In the genomic region with DNA sequence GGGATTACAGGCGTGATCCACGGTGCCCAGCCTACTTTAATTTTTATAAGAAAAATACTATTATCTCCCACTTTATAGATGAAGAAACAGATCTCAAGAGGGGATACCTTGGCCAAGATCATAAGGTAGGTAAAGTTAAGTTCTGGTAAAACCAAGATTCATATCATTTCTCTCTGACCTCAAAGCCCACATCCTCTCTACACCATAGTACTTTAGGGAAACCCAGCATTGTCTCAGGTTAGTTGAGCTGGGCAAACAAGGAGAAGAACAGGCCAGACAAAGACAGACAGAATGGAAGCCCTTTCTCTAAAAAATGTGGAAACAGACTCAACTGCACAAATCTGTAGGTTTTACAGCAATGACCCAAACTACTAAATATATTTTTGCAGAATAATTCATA, we compare ENCODE assay signal across 17 cellular contexts.
DNase-seq lines count a peak whose midpoint lies in the region; ATAC-seq and TF ChIP-seq lines count a peak whose summit lies in the region.
"Had no signal": no experiment of that assay in that cellular context is flagged by ENCODE, and none has a peak within 500 bp of the region (broad histone marks: within the 10 kb centered on the region; RNA-seq: fewer than 3 reads in every experiment).

No MANE protein-coding gene starts in this region.

- H3K27ac ChIP-seq in GM23338 (ENCODE audit: low read depth), result no peak overlapping the region
- H3K27ac ChIP-seq: BLaER1 treated with 17β-estradiol and CSF1 and Interleukin-3, amounts not matched to agents 10 nM and 100 nM; esophagus squamous epithelium; neural progenitor cell had no signal

- H3K9me3 Mint-ChIP-seq in activated CD8-positive, alpha-beta memory T cell treated with anti-CD3 and anti-CD28 coated beads, Interleukin-2, amount 10 ng/mL, durations not matched to agents 7 days and 5 days (ENCODE audit: low read depth), result no peaks in the 10 kb centered on the region
- no peaks in the 10 kb centered on the region for H3K9me3 Mint-ChIP-seq in activated naive CD8-positive, alpha-beta T cell (ENCODE audit: low read depth)
- no peaks in the 10 kb centered on the region for H3K9me3 Mint-ChIP-seq in natural killer cell treated with Interleukin-12 subunit alpha and Interleukin-12 subunit beta and Interleukin-15 and Interleukin-18, amount 100 ng/mL, for 72 hours
- no peaks in the 10 kb centered on the region for H3K9me3 Mint-ChIP-seq in GM23338
- H3K9me3 Mint-ChIP-seq: activated B cell treated with CpG ODN at 0.5 μM for 24 hours, neural progenitor cell had no signal

- H2AFZ ChIP-seq in Loucy (ENCODE audit: low read length), result no peak overlapping the region
- H2AFZ ChIP-seq in GM23338, result no peak overlapping the region
- H2AFZ ChIP-seq: neural progenitor cell had no signal

- H3K9me3 ChIP-seq in Loucy (ENCODE audit: insufficient read depth, low read depth, low read length), result no peaks in the 10 kb centered on the region
- H3K9me3 ChIP-seq: BLaER1 treated with 17β-estradiol and CSF1 and Interleukin-3, amounts not matched to agents 10 nM and 100 nM; esophagus squamous epithelium; MG63 had no signal

- H3K27ac Mint-ChIP-seq in activated CD8-positive, alpha-beta memory T cell treated with anti-CD3 and anti-CD28 coated beads, Interleukin-2, amount 10 ng/mL, durations not matched to agents 7 days and 5 days, result peak overlapping the region; percentile 57
- peak overlapping the region; percentile 77 for H3K27ac Mint-ChIP-seq in activated naive CD8-positive, alpha-beta T cell
- H3K27ac Mint-ChIP-seq in natural killer cell treated with Interleukin-12 subunit alpha and Interleukin-12 subunit beta and Interleukin-15 and Interleukin-18, amount 100 ng/mL, for 72 hours, result peak overlapping the region; percentile 71 to 87
- no peak overlapping the region for H3K27ac Mint-ChIP-seq in GM23338
- H3K27ac Mint-ChIP-seq: activated B cell treated with CpG ODN at 0.5 μM for 24 hours, neural progenitor cell had no signal

- H3K4me1 Mint-ChIP-seq in activated CD8-positive, alpha-beta memory T cell treated with anti-CD3 and anti-CD28 coated beads, Interleukin-2, amount 10 ng/mL, durations not matched to agents 7 days and 5 days, result peaks cover 59% of the 10 kb centered on the region
- H3K4me1 Mint-ChIP-seq in activated naive CD8-positive, alpha-beta T cell (ENCODE audit: low read depth), result peaks cover 87% of the 10 kb centered on the region
- peaks cover 73 to 82% of the 10 kb centered on the region in 2 donors for H3K4me1 Mint-ChIP-seq in natural killer cell treated with Interleukin-12 subunit alpha and Interleukin-12 subunit beta and Interleukin-15 and Interleukin-18, amount 100 ng/mL, for 72 hours (ENCODE audit: low read depth in 2 of 2)
- no peaks in the 10 kb centered on the region for H3K4me1 Mint-ChIP-seq in GM23338

- H4K20me1 ChIP-seq in Loucy (ENCODE audit: insufficient read depth, low read length, poor library complexity, severe bottlenecking), result no peaks in the 10 kb centered on the region
- H4K20me1 ChIP-seq in GM23338 (replicated peaks; ENCODE audit: insufficient read depth), result peaks cover 4% of the 10 kb centered on the region; the same call in 1 of the 2 replicates

- peaks cover 43% of the 10 kb centered on the region for H3K36me3 Mint-ChIP-seq in activated CD8-positive, alpha-beta memory T cell treated with anti-CD3 and anti-CD28 coated beads, Interleukin-2, amount 10 ng/mL, durations not matched to agents 7 days and 5 days
- peaks cover 16% of the 10 kb centered on the region for H3K36me3 Mint-ChIP-seq in activated naive CD8-positive, alpha-beta T cell
- peaks cover 18% of the 10 kb centered on the region for H3K36me3 Mint-ChIP-seq in natural killer cell treated with Interleukin-12 subunit alpha and Interleukin-12 subunit beta and Interleukin-15 and Interleukin-18, amount 100 ng/mL, for 72 hours
- H3K36me3 Mint-ChIP-seq in GM23338 (ENCODE audit: low read depth), result no peaks in the 10 kb centered on the region; the same call in 2 of the 3 replicates

- TF ChIP-seq CTCF in Loucy (conservative IDR thresholded peaks at IDR 0.05; ENCODE audit: low read length) (no peak), GM23338 (conservative IDR thresholded peaks at IDR 0.05; ENCODE audit: low read depth in 2 of 2) (no peak)

- H3K79me2 ChIP-seq in Loucy (ENCODE audit: insufficient read depth, low read length), result peaks cover 9% of the 10 kb centered on the region; the same call in 1 of the 2 replicates
- no peaks in the 10 kb centered on the region for H3K79me2 ChIP-seq in GM23338 (replicated peaks; ENCODE audit: insufficient read depth)

- no peak for DNase-seq in activated CD8-positive, alpha-beta memory T cell treated with anti-CD3 and anti-CD28 coated beads, Interleukin-2, amount 10 ng/mL, durations not matched to agents 7 days and 5 days
- no peak for DNase-seq in activated CD8-positive, alpha-beta memory T cell treated with anti-CD3 and anti-CD28 coated beads, Interleukin-2, amount 50 U/mL, for 48 hours
- no peak for DNase-seq in natural killer cell treated with Interleukin-12 subunit alpha and Interleukin-12 subunit beta and Interleukin-15 and Interleukin-18, amount 100 ng/mL, for 72 hours (ENCODE audit: low spot score)
- DNase-seq in GM23338 (ENCODE audit: low spot score) (no peak), NCI-H2196 (lab: John Stamatoyannopoulos, UW; ENCODE audit: unreplicated experiment) (no peak)
- DNase-seq: activated B cell treated with CpG ODN at 0.5 μM for 24 hours; amygdala; effector CD4-positive, alpha-beta T cell; esophagus squamous epithelium; MG63; NCI-H226; PC-3 had no signal

- peak; percentile 94 for ATAC-seq in activated CD8-positive, alpha-beta memory T cell treated with anti-CD3 and anti-CD28 coated beads, Interleukin-2, amount 10 ng/mL, durations not matched to agents 7 days and 5 days
- peak; percentile 69 to 76 for ATAC-seq in natural killer cell treated with Interleukin-12 subunit alpha and Interleukin-12 subunit beta and Interleukin-15 and Interleukin-18, amount 100 ng/mL, for 72 hours
- no peak for ATAC-seq in GM23338
- no peak for ATAC-seq in GM18520 (IDR thresholded peaks at IDR 0.05; ENCODE audit: unreplicated experiment)
- ATAC-seq: PC-3 had no signal

- H3K4me3 Mint-ChIP-seq in activated CD8-positive, alpha-beta memory T cell treated with anti-CD3 and anti-CD28 coated beads, Interleukin-2, amount 10 ng/mL, durations not matched to agents 7 days and 5 days, result peak overlapping the region; percentile 3
- H3K4me3 Mint-ChIP-seq in activated naive CD8-positive, alpha-beta T cell, result peak overlapping the region; percentile 53
- peak overlapping the region; percentile 67 for H3K4me3 Mint-ChIP-seq in natural killer cell treated with Interleukin-12 subunit alpha and Interleukin-12 subunit beta and Interleukin-15 and Interleukin-18, amount 100 ng/mL, for 72 hours
- no peak overlapping the region for H3K4me3 Mint-ChIP-seq in GM23338
- H3K4me3 Mint-ChIP-seq: activated B cell treated with CpG ODN at 0.5 μM for 24 hours, neural progenitor cell had no signal

- CTCF ChIA-PET in activated CD8-positive, alpha-beta memory T cell treated with anti-CD3 and anti-CD28 coated beads, Interleukin-2, amount 10 ng/mL, durations not matched to agents 7 days and 5 days (lab: Charles Lee), result interaction anchor here (1.1 to 1.6 kb wide), 6 partner anchors 9 to 295 kb away, joined by 3 to 9 read pairs (median 6); no protein-coding TSS in a partner anchor

- H3K4me1 ChIP-seq in Loucy (ENCODE audit: insufficient read depth, low read length, poor library complexity, severe bottlenecking), result peaks cover 10% of the 10 kb centered on the region
- no peaks in the 10 kb centered on the region for H3K4me1 ChIP-seq in GM23338 (ENCODE audit: insufficient read depth)
- H3K4me1 ChIP-seq: neural progenitor cell had no signal

- peak overlapping the region; percentile 1 for H3K4me2 ChIP-seq in Loucy (ENCODE audit: low read depth, low read length, poor library complexity, severe bottlenecking)
- no peak overlapping the region for H3K4me2 ChIP-seq in GM23338
- H3K4me2 ChIP-seq: BLaER1 treated with 17β-estradiol and CSF1 and Interleukin-3, amounts not matched to agents 10 nM and 100 nM; neural progenitor cell had no signal

- H3K27me3 ChIP-seq in Loucy (ENCODE audit: insufficient read depth, low read length, poor library complexity, severe bottlenecking) (no peaks in the 10 kb centered on the region), GM23338 (ENCODE audit: insufficient read depth) (no peaks in the 10 kb centered on the region)
- H3K27me3 ChIP-seq: BLaER1 treated with 17β-estradiol and CSF1 and Interleukin-3, amounts not matched to agents 10 nM and 100 nM; esophagus squamous epithelium; MG63; neural progenitor cell had no signal

- H3K27me3 Mint-ChIP-seq in activated CD8-positive, alpha-beta memory T cell treated with anti-CD3 and anti-CD28 coated beads, Interleukin-2, amount 10 ng/mL, durations not matched to agents 7 days and 5 days, result no peaks in the 10 kb centered on the region
- H3K27me3 Mint-ChIP-seq in activated naive CD8-positive, alpha-beta T cell, result no peaks in the 10 kb centered on the region
- H3K27me3 Mint-ChIP-seq in natural killer cell treated with Interleukin-12 subunit alpha and Interleukin-12 subunit beta and Interleukin-15 and Interleukin-18, amount 100 ng/mL, for 72 hours, result no peaks in the 10 kb centered on the region
- H3K27me3 Mint-ChIP-seq in GM23338 (ENCODE audit: insufficient read depth, low read depth, poor library complexity), result peaks cover 2% of the 10 kb centered on the region
- H3K27me3 Mint-ChIP-seq: activated B cell treated with CpG ODN at 0.5 μM for 24 hours had no signal

- H3F3A ChIP-seq in Loucy (ENCODE audit: low read depth) (no peaks in the 10 kb centered on the region), GM23338 (replicated peaks; ENCODE audit: low read depth) (no peaks in the 10 kb centered on the region)

- H3K9ac ChIP-seq in Loucy (ENCODE audit: low read depth, low read length, poor library complexity, severe bottlenecking), result no peak overlapping the region
- H3K9ac ChIP-seq: BLaER1 treated with 17β-estradiol and CSF1 and Interleukin-3, amounts not matched to agents 10 nM and 100 nM; neural progenitor cell had no signal

- peaks cover 19% of the 10 kb centered on the region; the same call in 1 of the 2 replicates for H3K36me3 ChIP-seq in Loucy (ENCODE audit: insufficient read depth, low read length)
- H3K36me3 ChIP-seq in GM23338 (ENCODE audit: insufficient read depth), result no peaks in the 10 kb centered on the region
- H3K36me3 ChIP-seq: neural progenitor cell had no signal

- H3K9me2 ChIP-seq in Loucy (replicated peaks; ENCODE audit: low read depth, low read length), result no peaks in the 10 kb centered on the region
- H3K9me2 ChIP-seq in GM23338 (ENCODE audit: insufficient read depth), result no peaks in the 10 kb centered on the region

- no peak overlapping the region for H3K4me3 ChIP-seq in Loucy (ENCODE audit: low read length, poor library complexity, severe bottlenecking)
- no peak overlapping the region for H3K4me3 ChIP-seq in GM23338
- H3K4me3 ChIP-seq: BLaER1 treated with 17β-estradiol and CSF1 and Interleukin-3, amounts not matched to agents 10 nM and 100 nM; esophagus squamous epithelium; MG63; neural progenitor cell had no signal

TF ChIP-seq in GM23338, 12 proteins besides CTCF, POLR2A, EP300 and RAD21 (continues in another document):
- no peak for TF ChIP-seq ZNF331 (CRISPR knock-in tag; IDR thresholded peaks at IDR 0.05; ENCODE audit: low read depth)
- TF ChIP-seq EZH2phosphoT487 (IDR thresholded peaks at IDR 0.05; ENCODE audit: unreplicated experiment), result no peak

Comparison
In these comparisons a context has a peak if more than half of its experiments do, and no peak if none do; other contexts are left out.
1. ATAC-seq: peak in activated CD8-positive, alpha-beta memory T cell treated with anti-CD3 and anti-CD28 coated beads, Interleukin-2, amount 10 ng/mL, durations not matched to agents 7 days and 5 days (single experiment) and natural killer cell treated with Interleukin-12 subunit alpha and Interleukin-12 subunit beta and Interleukin-15 and Interleukin-18, amount 100 ng/mL, for 72 hours (2 of 2); none in GM23338 (single experiment) and GM18520 (single experiment).